1 cellular context compared by ENCODE assay signal in genomic region chr22:38735465-38736256, GRCh38.
TF ChIP-seq lines count a peak whose summit lies in the region.

No MANE protein-coding gene starts in this region.

TF ChIP-seq in SK-N-SH treated with all-trans-retinoic acid at 6 μM for 48 hours, 23 proteins besides CTCF, POLR2A, EP300 and RAD21 (continued from another document):
- TF ChIP-seq, protein P1, sequence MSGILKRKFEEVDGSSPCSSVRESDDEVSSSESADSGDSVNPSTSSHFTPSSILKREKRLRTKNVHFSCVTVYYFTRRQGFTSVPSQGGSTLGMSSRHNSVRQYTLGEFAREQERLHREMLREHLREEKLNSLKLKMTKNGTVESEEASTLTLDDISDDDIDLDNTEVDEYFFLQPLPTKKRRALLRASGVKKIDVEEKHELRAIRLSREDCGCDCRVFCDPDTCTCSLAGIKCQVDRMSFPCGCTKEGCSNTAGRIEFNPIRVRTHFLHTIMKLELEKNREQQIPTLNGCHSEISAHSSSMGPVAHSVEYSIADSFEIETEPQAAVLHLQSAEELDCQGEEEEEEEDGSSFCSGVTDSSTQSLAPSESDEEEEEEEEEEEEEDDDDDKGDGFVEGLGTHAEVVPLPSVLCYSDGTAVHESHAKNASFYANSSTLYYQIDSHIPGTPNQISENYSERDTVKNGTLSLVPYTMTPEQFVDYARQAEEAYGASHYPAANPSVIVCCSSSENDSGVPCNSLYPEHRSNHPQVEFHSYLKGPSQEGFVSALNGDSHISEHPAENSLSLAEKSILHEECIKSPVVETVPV (CRISPR knock-in tag; IDR thresholded peaks at IDR 0.05): no peak
- TF ChIP-seq PPARA (CRISPR knock-in tag; IDR thresholded peaks at IDR 0.05; ENCODE audit: borderline replicate concordance): no peak
- TF ChIP-seq, protein P2, sequence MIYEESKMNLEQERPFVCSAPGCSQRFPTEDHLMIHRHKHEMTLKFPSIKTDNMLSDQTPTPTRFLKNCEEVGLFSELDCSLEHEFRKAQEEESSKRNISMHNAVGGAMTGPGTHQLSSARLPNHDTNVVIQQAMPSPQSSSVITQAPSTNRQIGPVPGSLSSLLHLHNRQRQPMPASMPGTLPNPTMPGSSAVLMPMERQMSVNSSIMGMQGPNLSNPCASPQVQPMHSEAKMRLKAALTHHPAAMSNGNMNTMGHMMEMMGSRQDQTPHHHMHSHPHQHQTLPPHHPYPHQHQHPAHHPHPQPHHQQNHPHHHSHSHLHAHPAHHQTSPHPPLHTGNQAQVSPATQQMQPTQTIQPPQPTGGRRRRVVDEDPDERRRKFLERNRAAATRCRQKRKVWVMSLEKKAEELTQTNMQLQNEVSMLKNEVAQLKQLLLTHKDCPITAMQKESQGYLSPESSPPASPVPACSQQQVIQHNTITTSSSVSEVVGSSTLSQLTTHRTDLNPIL (CRISPR knock-in tag; IDR thresholded peaks at IDR 0.05; ENCODE audit: low read depth): no peak
- no peak for TF ChIP-seq ARNTL (CRISPR knock-in tag; IDR thresholded peaks at IDR 0.05; ENCODE audit: borderline replicate concordance, low read depth)
- TF ChIP-seq, protein P3, sequence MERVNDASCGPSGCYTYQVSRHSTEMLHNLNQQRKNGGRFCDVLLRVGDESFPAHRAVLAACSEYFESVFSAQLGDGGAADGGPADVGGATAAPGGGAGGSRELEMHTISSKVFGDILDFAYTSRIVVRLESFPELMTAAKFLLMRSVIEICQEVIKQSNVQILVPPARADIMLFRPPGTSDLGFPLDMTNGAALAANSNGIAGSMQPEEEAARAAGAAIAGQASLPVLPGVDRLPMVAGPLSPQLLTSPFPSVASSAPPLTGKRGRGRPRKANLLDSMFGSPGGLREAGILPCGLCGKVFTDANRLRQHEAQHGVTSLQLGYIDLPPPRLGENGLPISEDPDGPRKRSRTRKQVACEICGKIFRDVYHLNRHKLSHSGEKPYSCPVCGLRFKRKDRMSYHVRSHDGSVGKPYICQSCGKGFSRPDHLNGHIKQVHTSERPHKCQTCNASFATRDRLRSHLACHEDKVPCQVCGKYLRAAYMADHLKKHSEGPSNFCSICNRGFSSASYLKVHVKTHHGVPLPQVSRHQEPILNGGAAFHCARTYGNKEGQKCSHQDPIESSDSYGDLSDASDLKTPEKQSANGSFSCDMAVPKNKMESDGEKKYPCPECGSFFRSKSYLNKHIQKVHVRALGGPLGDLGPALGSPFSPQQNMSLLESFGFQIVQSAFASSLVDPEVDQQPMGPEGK (CRISPR knock-in tag; IDR thresholded peaks at IDR 0.05; ENCODE audit: borderline replicate concordance): no peak
- TF ChIP-seq, protein P4, sequence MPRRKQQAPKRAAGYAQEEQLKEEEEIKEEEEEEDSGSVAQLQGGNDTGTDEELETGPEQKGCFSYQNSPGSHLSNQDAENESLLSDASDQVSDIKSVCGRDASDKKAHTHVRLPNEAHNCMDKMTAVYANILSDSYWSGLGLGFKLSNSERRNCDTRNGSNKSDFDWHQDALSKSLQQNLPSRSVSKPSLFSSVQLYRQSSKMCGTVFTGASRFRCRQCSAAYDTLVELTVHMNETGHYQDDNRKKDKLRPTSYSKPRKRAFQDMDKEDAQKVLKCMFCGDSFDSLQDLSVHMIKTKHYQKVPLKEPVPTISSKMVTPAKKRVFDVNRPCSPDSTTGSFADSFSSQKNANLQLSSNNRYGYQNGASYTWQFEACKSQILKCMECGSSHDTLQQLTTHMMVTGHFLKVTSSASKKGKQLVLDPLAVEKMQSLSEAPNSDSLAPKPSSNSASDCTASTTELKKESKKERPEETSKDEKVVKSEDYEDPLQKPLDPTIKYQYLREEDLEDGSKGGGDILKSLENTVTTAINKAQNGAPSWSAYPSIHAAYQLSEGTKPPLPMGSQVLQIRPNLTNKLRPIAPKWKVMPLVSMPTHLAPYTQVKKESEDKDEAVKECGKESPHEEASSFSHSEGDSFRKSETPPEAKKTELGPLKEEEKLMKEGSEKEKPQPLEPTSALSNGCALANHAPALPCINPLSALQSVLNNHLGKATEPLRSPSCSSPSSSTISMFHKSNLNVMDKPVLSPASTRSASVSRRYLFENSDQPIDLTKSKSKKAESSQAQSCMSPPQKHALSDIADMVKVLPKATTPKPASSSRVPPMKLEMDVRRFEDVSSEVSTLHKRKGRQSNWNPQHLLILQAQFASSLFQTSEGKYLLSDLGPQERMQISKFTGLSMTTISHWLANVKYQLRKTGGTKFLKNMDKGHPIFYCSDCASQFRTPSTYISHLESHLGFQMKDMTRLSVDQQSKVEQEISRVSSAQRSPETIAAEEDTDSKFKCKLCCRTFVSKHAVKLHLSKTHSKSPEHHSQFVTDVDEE (CRISPR knock-in tag; IDR thresholded peaks at IDR 0.05): no peak
- TF ChIP-seq ESRRG (CRISPR knock-in tag; IDR thresholded peaks at IDR 0.05): no peak
- TF ChIP-seq TCF4 (CRISPR knock-in tag; IDR thresholded peaks at IDR 0.05; ENCODE audit: borderline replicate concordance): no peak
- TF ChIP-seq CSDC2 (CRISPR knock-in tag; IDR thresholded peaks at IDR 0.05): no peak
